10 cellular contexts compared by ENCODE assay signal in the genomic region with DNA sequence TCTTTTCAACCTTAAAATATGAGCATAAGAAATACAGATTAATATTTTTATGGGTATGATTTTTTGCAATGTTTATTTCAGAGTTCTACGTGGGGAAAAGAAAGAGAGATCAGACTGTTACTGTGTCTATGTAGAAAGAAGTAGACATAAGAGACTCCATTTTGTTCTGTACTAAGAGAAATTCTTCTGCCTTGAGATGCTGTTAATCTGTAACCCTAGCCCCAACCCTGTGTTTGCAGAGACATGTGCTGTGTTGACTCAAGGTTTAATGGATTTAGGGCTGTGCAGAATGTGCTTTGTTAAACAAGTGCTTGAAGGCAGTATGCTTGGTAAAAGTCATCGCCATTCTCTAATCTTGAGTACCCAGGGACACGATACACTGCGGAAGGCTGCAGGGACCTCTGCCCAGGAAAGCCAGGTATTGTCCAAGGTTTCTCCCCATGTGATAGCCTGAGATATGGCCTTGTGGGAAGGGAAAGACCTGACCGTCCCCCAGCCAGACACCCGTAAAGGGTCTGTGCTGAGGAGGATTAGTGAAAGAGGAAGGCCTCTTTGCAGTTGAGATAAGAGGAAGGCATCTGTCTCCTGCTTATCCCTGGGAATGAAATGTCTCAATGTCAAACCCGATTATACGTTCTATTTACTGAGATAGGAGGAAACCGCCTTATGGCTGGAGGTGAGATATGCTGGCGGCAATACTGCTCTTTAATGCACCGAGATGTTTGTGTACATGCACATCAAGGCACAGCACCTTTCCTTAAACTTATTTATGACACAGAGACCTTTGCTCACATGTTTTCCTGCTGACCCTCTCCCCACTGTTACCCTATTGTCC. TPM values are rescaled to one million over a fixed set of nuclear protein-coding genes. Genes with fewer than 3 reads are reported as not detected.
A peak's percentile ranks its signal among the peaks of the same experiment; 100 is the strongest.
DNase-seq lines count a peak whose midpoint lies in the region; ATAC-seq and TF ChIP-seq lines count a peak whose summit lies in the region.
"Not testable (repeated sequence)": the region's sequence is repeated elsewhere in the genome, so short reads cannot be mapped to it uniquely, and the experiment has no call there.
"Had no signal": no experiment of that assay in that cellular context is flagged by ENCODE, and none has a peak within 500 bp of the region (broad histone marks: within the 10 kb centered on the region; RNA-seq: fewer than 3 reads in every experiment).

No MANE protein-coding gene starts in this region.

- not testable (repeated sequence) for H3K36me3 ChIP-seq in CD4-positive, alpha-beta memory T cell (ENCODE audit: insufficient read depth, low read length); hepatocyte (replicated peaks; ENCODE audit: insufficient read depth, low read depth)

- not testable (repeated sequence) for TF ChIP-seq CTCF in LNCaP clone FGC (IDR thresholded peaks at IDR 0.05; ENCODE audit: control insufficient read depth, extremely low read depth, insufficient read depth); WTC11 (IDR thresholded peaks at IDR 0.05); hepatocyte (IDR thresholded peaks at IDR 0.05; ENCODE audit: poor library complexity)

- H4K20me1 ChIP-seq in hepatocyte (ENCODE audit: insufficient read depth, poor library complexity, severe bottlenecking), result not testable (repeated sequence)

- intact Hi-C loops in CD4-positive, alpha-beta memory T cell (cut with micrococcal nuclease), result not testable (repeated sequence)

- H3K4me3 ChIP-seq in CD4-positive, alpha-beta memory T cell (ENCODE audit: low read length in 2 of 2); LNCaP clone FGC (ENCODE audit: low read depth, low read length); hepatocyte: not testable (repeated sequence)

- not testable (repeated sequence) for ATAC-seq in WTC11; stimulated activated effector memory CD8-positive, alpha-beta T cell treated with anti-CD3 and anti-CD28 coated beads, Interleukin-12 subunit alpha, Interleukin-12 subunit beta, amount 100 ng/mL, for 72 hours

- H3K9me3 Mint-ChIP-seq in CD4-positive, alpha-beta memory T cell; WTC11; activated naive CD8-positive, alpha-beta T cell (ENCODE audit: low read depth); stimulated activated effector memory CD8-positive, alpha-beta T cell treated with anti-CD3 and anti-CD28 coated beads, Interleukin-12 subunit alpha, Interleukin-12 subunit beta, amount 100 ng/mL, for 72 hours: not testable (repeated sequence)

- H3K27ac ChIP-seq in CD4-positive, alpha-beta memory T cell (ENCODE audit: low read depth, low read length), result not testable (repeated sequence)
- peak overlapping the region; percentile 76 for H3K27ac ChIP-seq in hepatocyte

- CTCF ChIA-PET in CD4-positive, alpha-beta memory T cell (lab: Charles Lee; ENCODE audit: partially characterized antibody); WTC11 (lab: Charles Lee): not testable (repeated sequence)

- H3K79me2 ChIP-seq in hepatocyte, result not testable (repeated sequence)

- peak overlapping the region in 6 of 7 donors; percentile 47 to 91 (median 81) for H3K27ac Mint-ChIP-seq in CD4-positive, alpha-beta memory T cell
- H3K27ac Mint-ChIP-seq in WTC11, result not testable (repeated sequence)
- H3K27ac Mint-ChIP-seq in activated naive CD8-positive, alpha-beta T cell, result peak overlapping the region; percentile 89
- H3K27ac Mint-ChIP-seq in stimulated activated effector memory CD8-positive, alpha-beta T cell treated with anti-CD3 and anti-CD28 coated beads, Interleukin-12 subunit alpha, Interleukin-12 subunit beta, amount 100 ng/mL, for 72 hours, result peak overlapping the region; percentile 78

- not testable (repeated sequence) for H3K27me3 ChIP-seq in CD4-positive, alpha-beta memory T cell (ENCODE audit: insufficient read depth, low read length); hepatocyte

- H3K4me3 Mint-ChIP-seq in CD4-positive, alpha-beta memory T cell, result peak overlapping the region in 3 of 8 donors; percentile 19 to 64 (median 50)
- H3K4me3 Mint-ChIP-seq in WTC11; activated naive CD8-positive, alpha-beta T cell; stimulated activated effector memory CD8-positive, alpha-beta T cell treated with anti-CD3 and anti-CD28 coated beads, Interleukin-12 subunit alpha, Interleukin-12 subunit beta, amount 100 ng/mL, for 72 hours: not testable (repeated sequence)

- peaks cover 73% of the 10 kb centered on the region for H3K4me1 ChIP-seq in CD4-positive, alpha-beta memory T cell (ENCODE audit: insufficient read depth, low read length)
- H3K4me1 ChIP-seq in hepatocyte (ENCODE audit: insufficient read depth), result peaks cover 23% of the 10 kb centered on the region

- POLR2A ChIA-PET in CD4-positive, alpha-beta memory T cell (lab: Charles Lee; ENCODE audit: partially characterized antibody); WTC11 (lab: Charles Lee): not testable (repeated sequence)

- not testable (repeated sequence) for H3K36me3 Mint-ChIP-seq in CD4-positive, alpha-beta memory T cell; WTC11; activated naive CD8-positive, alpha-beta T cell; stimulated activated effector memory CD8-positive, alpha-beta T cell treated with anti-CD3 and anti-CD28 coated beads, Interleukin-12 subunit alpha, Interleukin-12 subunit beta, amount 100 ng/mL, for 72 hours

- peak overlapping the region; percentile 66 for H3K4me2 ChIP-seq in hepatocyte

- H3K4me1 Mint-ChIP-seq in CD4-positive, alpha-beta memory T cell, result peaks cover 56 to 87% (median 74%) of the 10 kb centered on the region in 4 donors
- peaks cover 23% of the 10 kb centered on the region for H3K4me1 Mint-ChIP-seq in WTC11
- H3K4me1 Mint-ChIP-seq in activated naive CD8-positive, alpha-beta T cell (ENCODE audit: low read depth), result peaks cover 79% of the 10 kb centered on the region
- peaks cover 76% of the 10 kb centered on the region for H3K4me1 Mint-ChIP-seq in stimulated activated effector memory CD8-positive, alpha-beta T cell treated with anti-CD3 and anti-CD28 coated beads, Interleukin-12 subunit alpha, Interleukin-12 subunit beta, amount 100 ng/mL, for 72 hours

- 18% methylated on average over 11 of the region's 11 CpGs for WGBS in hepatocyte (ENCODE audit: low lambda C conversion rate, missing lambda C conversion rate)

- H3K9me3 ChIP-seq in CD4-positive, alpha-beta memory T cell (ENCODE audit: control insufficient read depth in 1 of 2, low read length in 2 of 2); hepatocyte (ENCODE audit: low read depth): not testable (repeated sequence)

- not testable (repeated sequence) for H2AFZ ChIP-seq in hepatocyte

- not testable (repeated sequence) for H3K27me3 Mint-ChIP-seq in CD4-positive, alpha-beta memory T cell; WTC11 (ENCODE audit: low read depth); activated naive CD8-positive, alpha-beta T cell

- not testable (repeated sequence) for H3K9me2 ChIP-seq in hepatocyte (replicated peaks; ENCODE audit: insufficient read depth)

- not testable (repeated sequence) for DNase-seq in CD4-positive, alpha-beta memory T cell; WTC11 (ENCODE audit: low spot score); stimulated activated effector memory CD8-positive, alpha-beta T cell treated with anti-CD3 and anti-CD28 coated beads, Interleukin-12 subunit alpha, Interleukin-12 subunit beta, amount 100 ng/mL, for 72 hours (ENCODE audit: low spot score in 2 of 2)
- DNase-seq in LNCaP clone FGC (ENCODE audit: low read depth) (peak; percentile 39), SK-N-DZ (ENCODE audit: low spot score) (peak; percentile 80), hepatocyte (ENCODE audit: low spot score) (peak; percentile 39), mucosa of gallbladder (ENCODE audit: low spot score) (peak; percentile 41)

TF ChIP-seq in WTC11, 78 proteins besides CTCF, POLR2A, EP300 and RAD21:
- TF ChIP-seq RORB (CRISPR knock-in tag; IDR thresholded peaks at IDR 0.05), result peak; percentile 74; the same call in 1 of the 2 replicates

RNA-seq across cellular contexts. Expression of a gene that starts 19.5 kb away (rescaled TPM):
- total RNA-seq in CD4-positive, alpha-beta memory T cell, result 10 to 100 TPM; 14.2 to 15.5 TPM
- 10 to 100 TPM; 26.0 to 35.0 TPM for polyA plus RNA-seq in CD4-positive, alpha-beta memory T cell
- polyA plus RNA-seq in SK-N-DZ (2014; cell fraction: cytosol; rRNA removed), result not detected in 2 replicates
- not detected in 2 replicates for polyA plus RNA-seq in SK-N-DZ (2014; cell fraction: nucleus; rRNA removed)
- not detected in 3 replicates for total RNA-seq in WTC11 (2021)
- total RNA-seq in hepatocyte, result 0.04 and 0.10 TPM in 2 replicates
- 0.13 and 0.22 TPM in 2 replicates for polyA plus RNA-seq in hepatocyte
- 3.0 TPM for total RNA-seq in mucosa of gallbladder
- total RNA-seq: G401, glomerular endothelial cell had no signal

RNA-seq across cellular contexts. Expression of a gene that starts 31.5 kb away (rescaled TPM):
- 10 to 100 TPM; 26.6 to 28.7 TPM for total RNA-seq in CD4-positive, alpha-beta memory T cell
- 10 to 100 TPM; 23.4 to 27.9 TPM for polyA plus RNA-seq in CD4-positive, alpha-beta memory T cell
- polyA plus RNA-seq in SK-N-DZ (2014; cell fraction: cytosol; rRNA removed), result 4.4 and 6.1 TPM in 2 replicates
- polyA plus RNA-seq in SK-N-DZ (2014; cell fraction: nucleus; rRNA removed), result 3.2 and 8.3 TPM in 2 replicates
- 10.6 to 10.9 TPM (median 10.7 TPM) in 3 replicates for total RNA-seq in WTC11 (2021)
- total RNA-seq in hepatocyte, result 47.5 TPM in 2 replicates
- polyA plus RNA-seq in hepatocyte, result 20.7 and 23.0 TPM in 2 replicates
- total RNA-seq in mucosa of gallbladder, result 31.3 TPM
